ENCODE assay signal across 8 cellular contexts in the genomic region with DNA sequence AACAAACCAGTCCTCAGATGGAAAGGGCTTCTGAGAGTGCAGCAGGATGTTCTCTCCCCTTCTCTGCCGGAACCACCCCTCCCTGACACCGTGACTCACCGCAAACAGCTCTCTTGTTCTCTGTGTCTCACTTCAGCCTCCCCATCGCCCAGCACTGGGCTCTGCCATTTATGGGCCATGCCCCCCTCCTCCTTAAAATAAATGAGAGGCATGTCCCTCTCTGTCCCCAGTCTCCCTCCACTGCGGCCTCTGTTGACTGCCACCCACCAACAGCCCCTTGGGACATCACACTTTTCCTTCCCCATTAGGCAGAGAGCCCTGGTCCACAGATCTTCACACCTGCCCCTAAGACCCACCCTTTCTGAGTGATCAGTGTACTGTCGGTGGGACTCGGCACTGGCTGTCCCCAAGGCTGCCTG. TPM values are rescaled to one million over a fixed set of nuclear protein-coding genes. Genes with fewer than 3 reads are reported as not detected.
DNase-seq lines count a peak whose midpoint lies in the region; ATAC-seq, FAIRE-seq and TF ChIP-seq lines count a peak whose summit lies in the region.

No MANE protein-coding gene starts in this region.

- H3K27me3 Mint-ChIP-seq in endodermal cell (ENCODE audit: insufficient read depth) = peaks cover 36% of the 10 kb centered on the region
- H3K27me3 Mint-ChIP-seq in osteocyte (ENCODE audit: unreplicated experiment) = no peaks in the 10 kb centered on the region

- peak; percentile 88 for FAIRE-seq in HTR-8/SVneo (lab: Jason Lieb, UNC)

- H3K27me3 ChIP-seq in endodermal cell (ENCODE audit: control insufficient read depth, insufficient read depth, low read length, poor library complexity, severe bottlenecking) (peaks cover 18% of the 10 kb centered on the region), upper lobe of left lung (no peaks in the 10 kb centered on the region)

- TF ChIP-seq EP300 in upper lobe of left lung (IDR thresholded peaks at IDR 0.05) = no peak

- H3K4me1 ChIP-seq in endodermal cell (ENCODE audit: control insufficient read depth, insufficient read depth, low read length) (no peaks in the 10 kb centered on the region), upper lobe of left lung (peaks cover 42 to 65% (median 47%) of the 10 kb centered on the region in 4 donors)

- TF ChIP-seq POLR2A in upper lobe of left lung (IDR thresholded peaks at IDR 0.05) = no peak

- DNase-seq in AG10803 (ENCODE audit: low read depth) (peak; percentile 38), HTR-8/SVneo (ENCODE audit: insufficient read length, low spot score) (peak; percentile 74), endodermal cell (peak; percentile 64), osteocyte (ENCODE audit: extremely low spot score, unreplicated experiment) (no peak), upper lobe of left lung (peak in 1 of 2 donors; percentile 47)
- peak; percentile 77 for DNase-seq in activated CD4-positive, alpha-beta T cell treated with anti-CD3 and anti-CD28 coated beads for 48 hours

- ATAC-seq in GM19455 (IDR thresholded peaks at IDR 0.05; ENCODE audit: unreplicated experiment) = peak; percentile 59
- ATAC-seq in upper lobe of left lung (ENCODE audit: low FRiP score in 2 of 2) = peak in 1 of 2 donors; percentile 25
- no peak for ATAC-seq in HG02571 (IDR thresholded peaks at IDR 0.05; ENCODE audit: unreplicated experiment)

- no peak overlapping the region for H3K9ac ChIP-seq in endodermal cell (ENCODE audit: extremely low read depth, low read length, poor library complexity, severe bottlenecking)

- H3K27ac Mint-ChIP-seq in endodermal cell (no peak overlapping the region), osteocyte (ENCODE audit: unreplicated experiment) (peak overlapping the region; percentile 56)

- H3K36me3 Mint-ChIP-seq in endodermal cell (ENCODE audit: low read depth) = peaks cover 6% of the 10 kb centered on the region
- H3K36me3 Mint-ChIP-seq in osteocyte (ENCODE audit: unreplicated experiment) = peaks cover 11% of the 10 kb centered on the region

- H3K27ac ChIP-seq in endodermal cell (ENCODE audit: low read depth, low read length) = no peak overlapping the region
- H3K27ac ChIP-seq in upper lobe of left lung = peak overlapping the region; percentile 62 to 73 (median 71)

- H3K4me1 Mint-ChIP-seq in endodermal cell (peaks cover 46% of the 10 kb centered on the region), osteocyte (ENCODE audit: unreplicated experiment) (peaks cover 57% of the 10 kb centered on the region)

- no peak overlapping the region for H3K4me3 ChIP-seq in AG10803 (ENCODE audit: low read length)
- no peak overlapping the region for H3K4me3 ChIP-seq in endodermal cell (ENCODE audit: low read length)
- no peak overlapping the region for H3K4me3 ChIP-seq in upper lobe of left lung

- no peak for TF ChIP-seq CTCF in AG10803 (conservative IDR thresholded peaks at IDR 0.05; ENCODE audit: low read length)
- no peak for TF ChIP-seq CTCF in endodermal cell (conservative IDR thresholded peaks at IDR 0.05)
- no peak for TF ChIP-seq CTCF in osteocyte (IDR thresholded peaks at IDR 0.05)
- TF ChIP-seq CTCF in upper lobe of left lung (IDR thresholded peaks at IDR 0.05) = no peak

- H3K36me3 ChIP-seq in endodermal cell (ENCODE audit: control insufficient read depth, insufficient read depth, low read length) = no peaks in the 10 kb centered on the region
- H3K36me3 ChIP-seq in upper lobe of left lung = peaks cover 0 to 5% (median 0%) of the 10 kb centered on the region in 4 donors

- peak overlapping the region; percentile 58 for H3K4me3 Mint-ChIP-seq in endodermal cell
- no peak overlapping the region for H3K4me3 Mint-ChIP-seq in osteocyte (ENCODE audit: unreplicated experiment)

- H3K9me3 Mint-ChIP-seq in endodermal cell = no peaks in the 10 kb centered on the region
- no peaks in the 10 kb centered on the region for H3K9me3 Mint-ChIP-seq in osteocyte (ENCODE audit: unreplicated experiment)

- H3K9me3 ChIP-seq in endodermal cell (ENCODE audit: control insufficient read depth, low read length) (no peaks in the 10 kb centered on the region), upper lobe of left lung (no peaks in the 10 kb centered on the region)

- 65 to 76% methylated on average over 5 to 7 of the region's 7 CpGs for WGBS in endodermal cell (ENCODE audit: insufficient coverage in 1 of 2, insufficient read length in 1 of 2), 2 experiments
- 23 to 52% methylated on average over 7 of the region's 7 CpGs for WGBS in upper lobe of left lung, 2 donors

RNA-seq across cellular contexts. Expression of gene CCDC102A, which starts 6.3 kb away (rescaled TPM):
- total RNA-seq in endodermal cell (1 to 10 TPM; 6.7 to 9.8 TPM), osteocyte (17.2 and 18.8 TPM in 2 replicates), upper lobe of left lung (10 to 100 TPM in 5 of 6 donors, 1 to 10 TPM in 1; 8.2 to 41.9 (median 16.5) TPM)
- 5.0 TPM for polyA plus RNA-seq in endodermal cell (2013, experiment 1 of 2)
- 5.5 TPM for polyA plus RNA-seq in endodermal cell (2013, experiment 2 of 2)

RNA-seq across cellular contexts. Expression of gene ADGRG5, which starts 12.3 kb away (rescaled TPM):
- total RNA-seq in endodermal cell (1 to 10 TPM; 3.6 to 4.8 TPM), osteocyte (not detected in 2 replicates), upper lobe of left lung (1 to 10 TPM in 3 of 6 donors, under 1 TPM in 3; 0.76 to 1.8 (median 0.92) TPM)
- polyA plus RNA-seq in endodermal cell (2013, experiment 1 of 2) = 0.93 TPM
- polyA plus RNA-seq in endodermal cell (2013, experiment 2 of 2) = 0.29 TPM

RNA-seq across cellular contexts. Expression of gene DOK4, which starts 43.8 kb away (rescaled TPM):
- 10 to 100 TPM; 17.9 to 22.1 TPM for total RNA-seq in endodermal cell
- polyA plus RNA-seq in endodermal cell (2013, experiment 1 of 2) = 26.6 TPM
- 27.8 TPM for polyA plus RNA-seq in endodermal cell (2013, experiment 2 of 2)
- total RNA-seq in osteocyte = 22.5 and 24.4 TPM in 2 replicates
- 10 to 100 TPM; 36.7 to 87.3 (median 54.1) TPM for total RNA-seq in upper lobe of left lung
